In genomic region chr11:45089251-45089650, GRCh38 we compare ENCODE assay signal across 9 cellular contexts. TPM values are rescaled to one million over a fixed set of nuclear protein-coding genes. Genes with fewer than 3 reads are reported as not detected.
DNase-seq lines count a peak whose midpoint lies in the region; ATAC-seq and TF ChIP-seq lines count a peak whose summit lies in the region.
"Had no signal": no experiment of that assay in that cellular context is flagged by ENCODE, and none has a peak within 500 bp of the region (broad histone marks: within the 10 kb centered on the region; RNA-seq: fewer than 3 reads in every experiment).

No MANE protein-coding gene starts in this region.

- peaks cover 5% of the 10 kb centered on the region for H3K4me1 Mint-ChIP-seq in activated T-helper 2 cell treated with anti-CD3 and anti-CD28 coated beads, Interferon-gamma antibody, Interleukin-2, Interleukin-4, amounts not matched to agents 10 μg/mL and 5 μg/mL and 100 μg/mL, durations not matched to agents 14 hours and 24 hours and 36 hours (ENCODE audit: low read depth)

- H3K4me3 ChIP-seq in astrocyte of the cerebellum (ENCODE audit: low read depth, low read length) (no peak overlapping the region), skeletal muscle cell (ENCODE audit: low read depth, low read length) (no peak overlapping the region)

- TF ChIP-seq CTCF in astrocyte of the cerebellum (IDR thresholded peaks at IDR 0.05; ENCODE audit: low read depth, low read length, missing control alignments): no peak

- no peak overlapping the region for H3K27ac Mint-ChIP-seq in activated T-helper 2 cell treated with anti-CD3 and anti-CD28 coated beads, Interferon-gamma antibody, Interleukin-2, Interleukin-4, amounts not matched to agents 10 μg/mL and 5 μg/mL and 100 μg/mL, durations not matched to agents 14 hours and 24 hours and 36 hours

- TF ChIP-seq POLR2A in erythroblast (IDR thresholded peaks at IDR 0.05; ENCODE audit: low read length): no peak

- no peaks in the 10 kb centered on the region for H3K9me3 Mint-ChIP-seq in activated T-helper 2 cell treated with anti-CD3 and anti-CD28 coated beads, Interferon-gamma antibody, Interleukin-2, Interleukin-4, amounts not matched to agents 10 μg/mL and 5 μg/mL and 100 μg/mL, durations not matched to agents 14 hours and 24 hours and 36 hours

- no peaks in the 10 kb centered on the region for H3K36me3 Mint-ChIP-seq in activated T-helper 2 cell treated with anti-CD3 and anti-CD28 coated beads, Interferon-gamma antibody, Interleukin-2, Interleukin-4, amounts not matched to agents 10 μg/mL and 5 μg/mL and 100 μg/mL, durations not matched to agents 14 hours and 24 hours and 36 hours (ENCODE audit: low read depth)

- in situ Hi-C loops in astrocyte of the cerebellum (cut with HindIII; ENCODE audit: low sequenced_read_pairs): no loop called here

- H3K27me3 Mint-ChIP-seq in activated T-helper 2 cell treated with anti-CD3 and anti-CD28 coated beads, Interferon-gamma antibody, Interleukin-2, Interleukin-4, amounts not matched to agents 10 μg/mL and 5 μg/mL and 100 μg/mL, durations not matched to agents 14 hours and 24 hours and 36 hours (ENCODE audit: low read depth): peaks cover 13% of the 10 kb centered on the region

- ATAC-seq in left cardiac atrium (peak; percentile 94 to 96), HG02763 (IDR thresholded peaks at IDR 0.05; ENCODE audit: unreplicated experiment) (no peak)

- DNase-seq in GM04503 (ENCODE audit: low read depth) (peak; percentile 99), astrocyte of the cerebellum (ENCODE audit: low read depth) (peak; percentile 85), left cardiac atrium (peak; percentile 84), skeletal muscle cell (ENCODE audit: low read depth) (peak; percentile 68), COR-L47 (lab: John Stamatoyannopoulos, UW) (no peak), erythroblast (lab: John Stamatoyannopoulos, UW) (no peak)
- DNase-seq in activated T-helper 2 cell treated with anti-CD3 and anti-CD28 coated beads, Interferon-gamma antibody, Interleukin-2, Interleukin-4, amounts not matched to agents 10 μg/mL and 5 μg/mL and 100 μg/mL, durations not matched to agents 14 hours and 24 hours and 36 hours (ENCODE audit: low spot score): no peak
- DNase-seq: stimulated activated naive CD4-positive, alpha-beta T cell had no signal

- no peak overlapping the region for H3K4me3 Mint-ChIP-seq in activated T-helper 2 cell treated with anti-CD3 and anti-CD28 coated beads, Interferon-gamma antibody, Interleukin-2, Interleukin-4, amounts not matched to agents 10 μg/mL and 5 μg/mL and 100 μg/mL, durations not matched to agents 14 hours and 24 hours and 36 hours (ENCODE audit: low read depth)

- intact Hi-C loops in left cardiac atrium (cut with DNase I): loop anchor here in 1 of 2 donors (5.0 kb wide), 1 partner anchor 37 kb away; no protein-coding TSS in a partner anchor
- intact Hi-C loops in activated T-helper 2 cell treated with anti-CD3 and anti-CD28 coated beads, Interferon-gamma antibody, Interleukin-2, Interleukin-4, amounts not matched to agents 10 μg/mL and 5 μg/mL and 100 μg/mL, durations not matched to agents 14 hours and 24 hours and 36 hours (cut with micrococcal nuclease): no loop called here

RNA-seq across cellular contexts. Expression of gene PRDM11, which starts 57.2 kb away (rescaled TPM):
- 10 to 100 TPM; 16.1 to 16.3 TPM for total RNA-seq in left cardiac atrium
- 1.9 and 2.6 TPM in 2 replicates for total RNA-seq in activated T-helper 2 cell treated with anti-CD3 and anti-CD28 coated beads, Interferon-gamma antibody, Interleukin-2, Interleukin-4, amounts not matched to agents 10 μg/mL and 5 μg/mL and 100 μg/mL, durations not matched to agents 14 hours and 24 hours and 36 hours

Comparison
In these comparisons a context has a peak if more than half of its experiments do, and no peak if none do; other contexts are left out.
1. DNase-seq: peak in GM04503 (single experiment), astrocyte of the cerebellum (single experiment), left cardiac atrium (single experiment) and skeletal muscle cell (single experiment); none in activated T-helper 2 cell treated with anti-CD3 and anti-CD28 coated beads, Interferon-gamma antibody, Interleukin-2, Interleukin-4, amounts not matched to agents 10 μg/mL and 5 μg/mL and 100 μg/mL, durations not matched to agents 14 hours and 24 hours and 36 hours (single experiment), COR-L47 (single experiment) and erythroblast (0 of 2).